Comparison of ENCODE assay signal across 16 cellular contexts in the genomic region with DNA sequence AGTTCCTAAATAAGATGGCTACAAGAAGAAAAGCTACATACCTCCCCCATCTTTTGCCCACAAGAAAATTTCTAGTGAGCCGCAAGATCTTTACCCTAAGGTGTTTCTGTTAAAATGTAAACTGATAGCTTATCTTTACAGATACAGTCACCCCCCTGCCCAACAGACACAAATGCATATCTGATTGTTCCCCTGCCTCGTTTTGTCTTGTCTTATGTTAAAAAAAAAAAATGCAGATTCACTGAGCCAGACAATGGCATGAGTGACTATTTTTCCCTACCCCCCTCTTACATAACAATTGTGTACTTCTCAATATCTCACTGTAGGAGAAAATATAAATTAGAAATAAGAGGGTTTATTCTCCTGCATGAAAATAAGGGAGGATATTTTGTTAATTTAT.
"Had no signal": no experiment of that assay in that cellular context is flagged by ENCODE, and none has a peak within 500 bp of the region (broad histone marks: within the 10 kb centered on the region; RNA-seq: fewer than 3 reads in every experiment).

No MANE protein-coding gene starts in this region.

- H3K9me3 ChIP-seq: esophagus squamous epithelium, heart left ventricle, tibial nerve had no signal

- H3K4me1 ChIP-seq: parathyroid adenoma, tibial nerve had no signal

- H3K27me3 ChIP-seq: esophagus squamous epithelium, heart left ventricle, tibial nerve had no signal

- H3K4me3 ChIP-seq: esophagus squamous epithelium, heart left ventricle, tibial nerve had no signal

- H3K4me3 Mint-ChIP-seq: activated CD4-positive, alpha-beta memory T cell treated with anti-CD3 and anti-CD28 coated beads for 36 hours; activated naive CD8-positive, alpha-beta T cell; activated T-cell treated with anti-CD3 and anti-CD28 coated beads, Interleukin-2, amount 50 U/mL, for 4 hours; mesothelial cell of epicardium; naive B cell; stimulated activated memory B cell treated with anti-CD40 and anti-IgM and Interleukin-4, amounts not matched to agents 10 μg/mL and 1 μg/mL and 100 μg/mL, for 72 hours; T-helper 17 cell had no signal

- H2AFZ ChIP-seq: parathyroid adenoma had no signal

- DNase-seq: activated CD4-positive, alpha-beta memory T cell treated with anti-CD3 and anti-CD28 coated beads for 36 hours; activated CD4-positive, CD25-positive, alpha-beta regulatory T cell treated with anti-CD3 and anti-CD28 coated beads, Interleukin-2, amount 50 U/mL, for 72 hours; activated gamma-delta T cell; activated T-cell treated with anti-CD3 and anti-CD28 coated beads, Interleukin-2, amount 50 U/mL, for 4 hours; esophagus squamous epithelium; foreskin fibroblast; heart left ventricle; naive B cell; right cardiac atrium; T-helper 17 cell had no signal

- H3K27ac ChIP-seq: esophagus squamous epithelium, parathyroid adenoma, tibial nerve had no signal

- H3K27me3 Mint-ChIP-seq: activated CD4-positive, alpha-beta memory T cell treated with anti-CD3 and anti-CD28 coated beads for 36 hours; activated naive CD8-positive, alpha-beta T cell; naive B cell; stimulated activated memory B cell treated with anti-CD40 and anti-IgM and Interleukin-4, amounts not matched to agents 10 μg/mL and 1 μg/mL and 100 μg/mL, for 72 hours; T-helper 17 cell had no signal

- H3K9ac ChIP-seq: parathyroid adenoma had no signal

- FAIRE-seq: endometrium had no signal

- H3K27ac Mint-ChIP-seq: activated CD4-positive, alpha-beta memory T cell treated with anti-CD3 and anti-CD28 coated beads for 36 hours; activated naive CD8-positive, alpha-beta T cell; mesothelial cell of epicardium; stimulated activated memory B cell treated with anti-CD40 and anti-IgM and Interleukin-4, amounts not matched to agents 10 μg/mL and 1 μg/mL and 100 μg/mL, for 72 hours; T-helper 17 cell had no signal

- ATAC-seq: activated T-cell treated with anti-CD3 and anti-CD28 coated beads, Interleukin-2, amount 50 U/mL, for 4 hours; heart left ventricle; right cardiac atrium; stimulated activated memory B cell treated with anti-CD40 and anti-IgM and Interleukin-4, amounts not matched to agents 10 μg/mL and 1 μg/mL and 100 μg/mL, for 72 hours; T-helper 17 cell had no signal
